ENCODE assay signal across 16 cellular contexts in genomic region chr4:136441629-136442282, GRCh38.
DNase-seq lines count a peak whose midpoint lies in the region; ATAC-seq and TF ChIP-seq lines count a peak whose summit lies in the region.
"Had no signal": no experiment of that assay in that cellular context is flagged by ENCODE, and none has a peak within 500 bp of the region (broad histone marks: within the 10 kb centered on the region; RNA-seq: fewer than 3 reads in every experiment).

No MANE protein-coding gene starts in this region.

- H2BK120ac ChIP-seq in neuronal stem cell (ENCODE audit: low read depth, low read length), result no peak overlapping the region

- no peaks in the 10 kb centered on the region for H3K9me2 ChIP-seq in hepatocyte (replicated peaks; ENCODE audit: insufficient read depth)

- H3K27ac ChIP-seq in neuronal stem cell (replicated peaks; ENCODE audit: low read length) (no peak overlapping the region), hepatocyte (no peak overlapping the region)
- H3K27ac ChIP-seq: BLaER1 had no signal

- no peak overlapping the region for H4K8ac ChIP-seq in neuronal stem cell (ENCODE audit: low read depth, low read length)

- H4K91ac ChIP-seq in neuronal stem cell (ENCODE audit: low read depth, low read length, poor library complexity), result no peak overlapping the region

- peak overlapping the region; percentile 45 for H2AFZ ChIP-seq in neuronal stem cell (ENCODE audit: low read length)
- no peak overlapping the region for H2AFZ ChIP-seq in hepatocyte
- H2AFZ ChIP-seq: GM23338 had no signal

- H3K9ac ChIP-seq in neuronal stem cell (ENCODE audit: low read depth, low read length, poor library complexity), result no peak overlapping the region
- H3K9ac ChIP-seq: BLaER1 had no signal

- no peaks in the 10 kb centered on the region for H3K9me3 Mint-ChIP-seq in stimulated activated naive B cell treated with anti-CD40 and anti-IgM and Interleukin-4, amounts not matched to agents 10 μg/mL and 1 μg/mL and 100 μg/mL, for 72 hours
- H3K9me3 Mint-ChIP-seq: H9 had no signal

- H3K4me2 ChIP-seq in neuronal stem cell (ENCODE audit: insufficient read depth, low read length, poor library complexity, severe bottlenecking) (no peak overlapping the region), hepatocyte (no peak overlapping the region)
- H3K4me2 ChIP-seq: BLaER1, GM23338 had no signal

- no peak overlapping the region for H3K18ac ChIP-seq in neuronal stem cell (ENCODE audit: low read length)

- no peaks in the 10 kb centered on the region for H3K4me1 ChIP-seq in neuronal stem cell (ENCODE audit: control insufficient read depth in 2 of 2, insufficient read depth in 1 of 2, low read depth in 1 of 2, low read length in 2 of 2)
- no peaks in the 10 kb centered on the region for H3K4me1 ChIP-seq in hepatocyte (ENCODE audit: insufficient read depth)
- H3K4me1 ChIP-seq: BLaER1, Caco-2 had no signal

- peak overlapping the region; percentile 41 for H2BK12ac ChIP-seq in neuronal stem cell (ENCODE audit: low read length)

- H3K4me3 ChIP-seq in neuronal stem cell (ENCODE audit: low read length in 2 of 2) (peak overlapping the region in 1 of 2 donors; percentile 29), hepatocyte (no peak overlapping the region)
- H3K4me3 ChIP-seq: BLaER1, GM23338 had no signal

- H3K4me1 Mint-ChIP-seq in stimulated activated naive B cell treated with anti-CD40 and anti-IgM and Interleukin-4, amounts not matched to agents 10 μg/mL and 1 μg/mL and 100 μg/mL, for 72 hours, result no peaks in the 10 kb centered on the region
- H3K4me1 Mint-ChIP-seq: CD8-positive, alpha-beta memory T cell had no signal

- DNase-seq in cardiac septum (ENCODE audit: low spot score), result peak; percentile 65
- no peak for DNase-seq in left ventricle myocardium superior
- DNase-seq in neuronal stem cell (ENCODE audit: low spot score), result no peak
- no peak for DNase-seq in stimulated activated naive B cell treated with anti-CD40 and anti-IgM and Interleukin-4, amounts not matched to agents 10 μg/mL and 1 μg/mL and 100 μg/mL, for 72 hours
- no peak for DNase-seq in hepatocyte (ENCODE audit: low spot score)
- DNase-seq: 8988T; AML-193; CD8-positive, alpha-beta memory T cell; DMS53; GF-D8; H9 had no signal

- ATAC-seq in left ventricle myocardium superior (no peak), GM18858 (IDR thresholded peaks at IDR 0.05; ENCODE audit: unreplicated experiment) (no peak), HG02852 (IDR thresholded peaks at IDR 0.05; ENCODE audit: unreplicated experiment) (no peak)
- ATAC-seq in stimulated activated naive B cell treated with anti-CD40 and anti-IgM and Interleukin-4, amounts not matched to agents 10 μg/mL and 1 μg/mL and 100 μg/mL, for 72 hours (replicated peaks), result peak; percentile 10 to 12
- ATAC-seq: GM23338 had no signal

- H3K4ac ChIP-seq in neuronal stem cell (ENCODE audit: low read length), result no peak overlapping the region

- no peaks in the 10 kb centered on the region for H3K79me2 ChIP-seq in hepatocyte

- H2BK15ac ChIP-seq in neuronal stem cell (ENCODE audit: low read length), result no peak overlapping the region

- no peaks in the 10 kb centered on the region for H3K36me3 ChIP-seq in neuronal stem cell (replicated peaks in 1 of 2; ENCODE audit: control insufficient read depth in 2 of 2, insufficient read depth in 2 of 2, low read length in 2 of 2)
- H3K36me3 ChIP-seq in hepatocyte (replicated peaks; ENCODE audit: insufficient read depth, low read depth), result no peaks in the 10 kb centered on the region
- H3K36me3 ChIP-seq: BLaER1 had no signal

- no peak overlapping the region for H2BK5ac ChIP-seq in neuronal stem cell (ENCODE audit: low read length)

- peak overlapping the region; percentile 56 for H2AK5ac ChIP-seq in neuronal stem cell (ENCODE audit: low read depth, low read length)

- H3K27me3 ChIP-seq in neuronal stem cell (ENCODE audit: control insufficient read depth in 3 of 3, insufficient read depth in 3 of 3, low read depth in 1 of 3, low read length in 3 of 3) (no peaks in the 10 kb centered on the region), hepatocyte (no peaks in the 10 kb centered on the region)
- H3K27me3 ChIP-seq: BLaER1 had no signal

- H3K36me3 Mint-ChIP-seq in stimulated activated naive B cell treated with anti-CD40 and anti-IgM and Interleukin-4, amounts not matched to agents 10 μg/mL and 1 μg/mL and 100 μg/mL, for 72 hours, result no peaks in the 10 kb centered on the region
- H3K36me3 Mint-ChIP-seq: CD8-positive, alpha-beta memory T cell had no signal

- H3K79me1 ChIP-seq in neuronal stem cell (ENCODE audit: low read depth, low read length), result no peaks in the 10 kb centered on the region

- no peak overlapping the region for H3K27ac Mint-ChIP-seq in stimulated activated naive B cell treated with anti-CD40 and anti-IgM and Interleukin-4, amounts not matched to agents 10 μg/mL and 1 μg/mL and 100 μg/mL, for 72 hours
- H3K27ac Mint-ChIP-seq: CD8-positive, alpha-beta memory T cell; GM23338; H9 had no signal

- no CpG with 5 or more reads among the region's 7 CpGs for WGBS in neuronal stem cell (ENCODE audit: extremely low coverage in 2 of 2, insufficient read length in 2 of 2, insufficient replicate concordance in 1 of 2), 2 donors
- 93% methylated on average over 7 of the region's 7 CpGs for WGBS in hepatocyte (ENCODE audit: low lambda C conversion rate, missing lambda C conversion rate)

- H3K9me3 ChIP-seq in neuronal stem cell (replicated peaks in 1 of 2; ENCODE audit: control insufficient read depth in 2 of 2, insufficient read depth in 1 of 2, low read depth in 1 of 2, low read length in 2 of 2), result peaks cover 0 to 3% of the 10 kb centered on the region in 2 donors
- H3K9me3 ChIP-seq in hepatocyte (ENCODE audit: low read depth), result no peaks in the 10 kb centered on the region
- H3K9me3 ChIP-seq: Caco-2 had no signal

- intact Hi-C loops in cardiac septum (cut with DNase I) (no loop called here), left ventricle myocardium superior (cut with micrococcal nuclease) (no loop called here)

- TF ChIP-seq CTCF in hepatocyte (IDR thresholded peaks at IDR 0.05; ENCODE audit: poor library complexity), result no peak

- no peaks in the 10 kb centered on the region for H3K27me3 Mint-ChIP-seq in stimulated activated naive B cell treated with anti-CD40 and anti-IgM and Interleukin-4, amounts not matched to agents 10 μg/mL and 1 μg/mL and 100 μg/mL, for 72 hours
- H3K27me3 Mint-ChIP-seq: CD8-positive, alpha-beta memory T cell had no signal

- H4K20me1 ChIP-seq in hepatocyte (ENCODE audit: insufficient read depth, poor library complexity, severe bottlenecking), result no peaks in the 10 kb centered on the region
- H4K20me1 ChIP-seq: BLaER1 had no signal

- peak overlapping the region; percentile 94 for H3K14ac ChIP-seq in neuronal stem cell (ENCODE audit: low read length)

- no peak overlapping the region for H3K4me3 Mint-ChIP-seq in stimulated activated naive B cell treated with anti-CD40 and anti-IgM and Interleukin-4, amounts not matched to agents 10 μg/mL and 1 μg/mL and 100 μg/mL, for 72 hours
- H3K4me3 Mint-ChIP-seq: CD8-positive, alpha-beta memory T cell; GM23338; H9 had no signal

- no peak overlapping the region for H3K23ac ChIP-seq in neuronal stem cell (ENCODE audit: low read depth, low read length, poor library complexity)

Comparison
In these comparisons a context has a peak if more than half of its experiments do, and no peak if none do; other contexts are left out.
1. ATAC-seq: peak in stimulated activated naive B cell treated with anti-CD40 and anti-IgM and Interleukin-4, amounts not matched to agents 10 μg/mL and 1 μg/mL and 100 μg/mL, for 72 hours (2 of 2); none in left ventricle myocardium superior (single experiment), GM18858 (single experiment) and HG02852 (single experiment).